ENCODE assay signal across 1 cellular context in genomic region chrX:292900-293897, GRCh38.
TF ChIP-seq lines count a peak whose summit lies in the region.

No MANE protein-coding gene starts in this region.

TF ChIP-seq in HepG2, 621 proteins besides CTCF, POLR2A, EP300 and RAD21:
- TF ChIP-seq ZNF451 (CRISPR knock-in tag; IDR thresholded peaks at IDR 0.05) (no peak), BCLAF1 (IDR thresholded peaks at IDR 0.05) (no peak), NPAS2 (CRISPR knock-in tag; IDR thresholded peaks at IDR 0.05; ENCODE audit: borderline replicate concordance) (no peak), ZNF619 (CRISPR knock-in tag; IDR thresholded peaks at IDR 0.05) (no peak), ZMYM3 (CRISPR knock-in tag; IDR thresholded peaks at IDR 0.05) (peak; percentile 58), BATF2 (CRISPR knock-in tag; IDR thresholded peaks at IDR 0.05) (no peak), ZNF260 (CRISPR knock-in tag; IDR thresholded peaks at IDR 0.05; ENCODE audit: borderline replicate concordance, low read depth) (peak; percentile 41; the same call in 1 of the 2 replicates), HNRNPLL (IDR thresholded peaks at IDR 0.05; ENCODE audit: low read depth, low read length, poor library complexity, severe bottlenecking) (peak; percentile 20), ZNF710 (CRISPR knock-in tag; IDR thresholded peaks at IDR 0.05; ENCODE audit: borderline replicate concordance) (no peak), MAFG (CRISPR knock-in tag; IDR thresholded peaks at IDR 0.05) (no peak), RBM22 (optimal IDR thresholded peaks at IDR 0.05; ENCODE audit: low read length) (peak; percentile 89), HNRNPL (IDR thresholded peaks at IDR 0.05; ENCODE audit: low read depth, low read length) (0 out of 2 replicates have a peak, but pooled peaks have one; percentile 44), ZBTB33 (CRISPR knock-in tag; IDR thresholded peaks at IDR 0.05) (no peak), ZNF383 (CRISPR knock-in tag; IDR thresholded peaks at IDR 0.05; ENCODE audit: borderline replicate concordance) (no peak), ZNF230 (CRISPR knock-in tag; IDR thresholded peaks at IDR 0.05) (no peak), ZBTB37 (CRISPR knock-in tag; IDR thresholded peaks at IDR 0.05) (no peak), THAP8 (CRISPR knock-in tag; IDR thresholded peaks at IDR 0.05; ENCODE audit: borderline replicate concordance) (no peak), UBTF (CRISPR knock-in tag; IDR thresholded peaks at IDR 0.05) (no peak), ZSCAN29 (CRISPR knock-in tag; conservative IDR thresholded peaks at IDR 0.05) (no peak), ZNF17 (CRISPR knock-in tag; IDR thresholded peaks at IDR 0.05) (no peak), HCFC1 (IDR thresholded peaks at IDR 0.05; ENCODE audit: low read depth, low read length) (no peak), MTF1 (CRISPR knock-in tag; IDR thresholded peaks at IDR 0.05) (no peak), ASH2L (IDR thresholded peaks at IDR 0.05; ENCODE audit: insufficient read length, low read depth, low read length) (no peak), ZNF850 (CRISPR knock-in tag; conservative IDR thresholded peaks at IDR 0.05) (no peak), AGO2 (optimal IDR thresholded peaks at IDR 0.05; ENCODE audit: low read depth, low read length) (peak; percentile 86), HOXA5 (CRISPR knock-in tag; IDR thresholded peaks at IDR 0.05) (no peak), NCOA2 (CRISPR knock-in tag; IDR thresholded peaks at IDR 0.05) (no peak), RBFOX2 (IDR thresholded peaks at IDR 0.05; ENCODE audit: low read depth, low read length) (peak; percentile 79), ZNF274 (CRISPR knock-in tag; IDR thresholded peaks at IDR 0.05) (no peak), ZNF549 (CRISPR knock-in tag; IDR thresholded peaks at IDR 0.05) (no peak), HES4 (CRISPR knock-in tag; IDR thresholded peaks at IDR 0.05; ENCODE audit: borderline replicate concordance) (no peak), GMEB1 (CRISPR knock-in tag; IDR thresholded peaks at IDR 0.05; ENCODE audit: borderline replicate concordance) (no peak), KAT8 (CRISPR knock-in tag; IDR thresholded peaks at IDR 0.05) (no peak), HOMEZ (CRISPR knock-in tag; IDR thresholded peaks at IDR 0.05; ENCODE audit: low read depth) (no peak), HNRNPH1 (optimal IDR thresholded peaks at IDR 0.05; ENCODE audit: low read depth, low read length) (no peak), ZNF121 (CRISPR knock-in tag; IDR thresholded peaks at IDR 0.05) (peak; percentile 75; the same call in 1 of the 2 replicates), ZNF496 (CRISPR knock-in tag; IDR thresholded peaks at IDR 0.05; ENCODE audit: insufficient replicate concordance) (no peak), SCMH1 (CRISPR knock-in tag; IDR thresholded peaks at IDR 0.05; ENCODE audit: borderline replicate concordance) (no peak), SSRP1 (CRISPR knock-in tag; IDR thresholded peaks at IDR 0.05) (0 out of 2 replicates have a peak, but pooled peaks have one; percentile 11), NAIF1 (CRISPR knock-in tag; IDR thresholded peaks at IDR 0.05; ENCODE audit: borderline replicate concordance) (no peak), ZNF337 (CRISPR knock-in tag; IDR thresholded peaks at IDR 0.05; ENCODE audit: borderline replicate concordance, low read depth) (no peak), ZNF746 (CRISPR knock-in tag; IDR thresholded peaks at IDR 0.05) (no peak)
